In the genomic region with DNA sequence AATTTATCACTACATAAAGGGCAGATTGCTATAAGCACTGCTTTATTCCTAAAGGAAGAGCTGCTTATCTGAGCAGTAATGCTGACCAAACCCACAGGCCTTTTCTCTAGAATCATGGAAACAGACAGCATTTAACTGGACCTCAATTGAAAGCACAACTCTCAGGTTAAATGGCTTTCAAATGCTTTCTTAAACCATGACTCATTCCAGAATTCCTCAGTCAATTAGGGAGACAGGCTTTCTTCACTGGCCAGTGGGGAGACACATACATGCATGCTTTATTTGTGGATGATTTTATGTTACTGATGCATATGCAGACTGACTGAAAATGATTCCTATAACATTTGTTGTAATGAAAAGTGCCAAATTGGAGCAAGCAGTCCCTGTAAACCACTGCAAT, we compare ENCODE assay signal across 21 cellular contexts.
A peak's percentile ranks its signal among the peaks of the same experiment; 100 is the strongest.
DNase-seq lines count a peak whose midpoint lies in the region; ATAC-seq and TF ChIP-seq lines count a peak whose summit lies in the region.
"Had no signal": no experiment of that assay in that cellular context is flagged by ENCODE, and none has a peak within 500 bp of the region (broad histone marks: within the 10 kb centered on the region; RNA-seq: fewer than 3 reads in every experiment).

No MANE protein-coding gene starts in this region.

- H3K9me2 ChIP-seq in SK-N-SH, result no peaks in the 10 kb centered on the region

- H3K27ac ChIP-seq in SK-N-SH (ENCODE audit: low read depth in 2 of 2, low read length in 1 of 2), result peak overlapping the region; percentile 34 to 54; a peak in 3 of 4 replicates
- peak overlapping the region in 1 of 3 donors; percentile 13 for H3K27ac ChIP-seq in thyroid gland
- H3K27ac ChIP-seq: A549 had no signal

- peak overlapping the region; percentile 25 for H3K27ac Mint-ChIP-seq in activated naive CD4-positive, alpha-beta T cell treated with anti-CD3 and anti-CD28 coated beads, Interleukin-2, amount 10 ng/mL, durations not matched to agents 7 days and 5 days
- H3K27ac Mint-ChIP-seq: activated naive CD4-positive, alpha-beta T cell treated with anti-CD3 and anti-CD28 coated beads, Interleukin-2, amount 50 U/mL, for 24 hours; CD4-positive, alpha-beta T cell; T-helper 1 cell treated with Interleukin-12 subunit alpha and Interleukin-12 subunit beta and Interleukin-4 antibody, amounts not matched to agents 30 μg/mL and 1 μg/mL, for 36 hours; type B pancreatic cell had no signal

- no peaks in the 10 kb centered on the region for H4K20me1 ChIP-seq in SK-N-SH (ENCODE audit: insufficient read depth)

- H3F3A ChIP-seq in SK-N-SH (replicated peaks; ENCODE audit: insufficient read depth), result peaks cover 4% of the 10 kb centered on the region

- H3K4me2 ChIP-seq in SK-N-SH, result no peak overlapping the region
- H3K4me2 ChIP-seq: A549 had no signal

- peaks cover 68% of the 10 kb centered on the region for H3K36me3 Mint-ChIP-seq in activated naive CD4-positive, alpha-beta T cell treated with anti-CD3 and anti-CD28 coated beads, Interleukin-2, amount 10 ng/mL, durations not matched to agents 7 days and 5 days

- no peak overlapping the region for H2AFZ ChIP-seq in SK-N-SH (ENCODE audit: low read depth)

- intact Hi-C loops in posterior vena cava (cut with DNase I), result no loop called here
- intact Hi-C loops in thyroid gland (cut with DNase I), result no loop called here

- H3K79me2 ChIP-seq in SK-N-SH (ENCODE audit: insufficient read depth), result no peaks in the 10 kb centered on the region

- no peak overlapping the region for H3K9ac ChIP-seq in SK-N-SH

- no peaks in the 10 kb centered on the region for H3K27me3 Mint-ChIP-seq in activated naive CD4-positive, alpha-beta T cell treated with anti-CD3 and anti-CD28 coated beads, Interleukin-2, amount 10 ng/mL, durations not matched to agents 7 days and 5 days
- H3K27me3 Mint-ChIP-seq: activated naive CD4-positive, alpha-beta T cell treated with anti-CD3 and anti-CD28 coated beads, Interleukin-2, amount 50 U/mL, for 24 hours; CD4-positive, alpha-beta T cell; type B pancreatic cell had no signal

- H3K36me3 ChIP-seq in SK-N-SH (replicated peaks in 1 of 2; ENCODE audit: control insufficient read depth in 1 of 2, insufficient read depth in 2 of 2, low read length in 1 of 2) (peaks cover 49 to 87% of the 10 kb centered on the region in 2 experiments), thyroid gland (peaks cover 12 to 27% of the 10 kb centered on the region in 2 donors)

- H3K4me1 ChIP-seq in SK-N-SH (ENCODE audit: control insufficient read depth in 1 of 2, insufficient read depth in 2 of 2, low read depth in 1 of 2, low read length in 1 of 2), result no peaks in the 10 kb centered on the region
- H3K4me1 ChIP-seq in thyroid gland, result peaks cover 0 to 6% of the 10 kb centered on the region in 2 donors
- H3K4me1 ChIP-seq: A549 had no signal

- ATAC-seq in GM21529 (IDR thresholded peaks at IDR 0.05; ENCODE audit: unreplicated experiment), result no peak
- ATAC-seq: A549 had no signal

- TF ChIP-seq POLR2A in thyroid gland (IDR thresholded peaks at IDR 0.05), result no peak

- H3K9me3 ChIP-seq in SK-N-SH, result 0 out of 2 replicates have a peak, but pooled peaks cover 6% of the 10 kb centered on the region
- no peaks in the 10 kb centered on the region for H3K9me3 ChIP-seq in thyroid gland

- H3K27me3 ChIP-seq in SK-N-SH (ENCODE audit: insufficient read depth) (no peaks in the 10 kb centered on the region), thyroid gland (no peaks in the 10 kb centered on the region)

- H3K9me3 Mint-ChIP-seq in activated naive CD4-positive, alpha-beta T cell treated with anti-CD3 and anti-CD28 coated beads, Interleukin-2, amount 10 ng/mL, durations not matched to agents 7 days and 5 days, result peaks cover 7% of the 10 kb centered on the region

- POLR2A ChIA-PET in SK-N-SH (lab: Yijun Ruan, JAX), result no interaction called here

- no peak for TF ChIP-seq RAD21 in SK-N-SH (IDR thresholded peaks at IDR 0.05; ENCODE audit: low read length)

- TF ChIP-seq CTCF in SK-N-SH (IDR thresholded peaks at IDR 0.05) (no peak), thyroid gland (IDR thresholded peaks at IDR 0.05) (no peak)

- TF ChIP-seq EP300 in SK-N-SH (IDR thresholded peaks at IDR 0.05; ENCODE audit: borderline replicate concordance in 1 of 2, low read depth in 1 of 2, low read length in 1 of 2), result no peak

- no peak for DNase-seq in activated naive CD4-positive, alpha-beta T cell treated with anti-CD3 and anti-CD28 coated beads, Interleukin-2, amount 10 ng/mL, durations not matched to agents 7 days and 5 days
- DNase-seq in activated naive CD4-positive, alpha-beta T cell (lab: John Stamatoyannopoulos, UW), result no peak
- DNase-seq in SK-N-SH (no peak), fibroblast of gingiva (ENCODE audit: low read depth) (peak; percentile 14), renal cortical epithelial cell (ENCODE audit: low read depth) (peak; percentile 55), posterior vena cava (ENCODE audit: low spot score) (no peak), thyroid gland (no peak)
- DNase-seq: activated CD4-positive, alpha-beta T cell treated with anti-CD3 and anti-CD28 coated beads, Interleukin-2, amount 50 U/mL, for 48 hours; activated T-cell treated with anti-CD3 and anti-CD28 coated beads, Interleukin-2, amount 50 U/mL, for 1 hour; CD4-positive, alpha-beta T cell; DMS79 treated with DMSO at 0.1 percent for 48 hours; effector memory CD4-positive, alpha-beta T cell; NCI-H2029; NCI-H524; SHP77 treated with DMSO at 0.1 percent for 48 hours; stimulated activated naive CD4-positive, alpha-beta T cell treated with Interleukin-2 at 50 U/mL for 16 hours had no signal

- no peaks in the 10 kb centered on the region for H3K4me1 Mint-ChIP-seq in activated naive CD4-positive, alpha-beta T cell treated with anti-CD3 and anti-CD28 coated beads, Interleukin-2, amount 10 ng/mL, durations not matched to agents 7 days and 5 days
- H3K4me1 Mint-ChIP-seq: activated naive CD4-positive, alpha-beta T cell treated with anti-CD3 and anti-CD28 coated beads, Interleukin-2, amount 50 U/mL, for 24 hours had no signal

- CTCF ChIA-PET in activated naive CD4-positive, alpha-beta T cell treated with anti-CD3 and anti-CD28 coated beads, Interleukin-2, amount 10 ng/mL, durations not matched to agents 7 days and 5 days (lab: Charles Lee), result interaction anchor here (0.9 to 1.8 kb wide), 4 partner anchors 9 to 269 kb away, joined by 3 to 6 read pairs (median 4); no protein-coding TSS in a partner anchor
- CTCF ChIA-PET in SK-N-SH (lab: Yijun Ruan, JAX), result interaction anchor here (0.6 kb wide), 1 partner anchor 9 kb away, joined by 3 read pairs; no protein-coding TSS in a partner anchor

- no peak overlapping the region for H3K4me3 Mint-ChIP-seq in activated naive CD4-positive, alpha-beta T cell treated with anti-CD3 and anti-CD28 coated beads, Interleukin-2, amount 10 ng/mL, durations not matched to agents 7 days and 5 days
- H3K4me3 Mint-ChIP-seq: activated naive CD4-positive, alpha-beta T cell treated with anti-CD3 and anti-CD28 coated beads, Interleukin-2, amount 50 U/mL, for 24 hours; CD4-positive, alpha-beta T cell; T-helper 1 cell treated with Interleukin-12 subunit alpha and Interleukin-12 subunit beta and Interleukin-4 antibody, amounts not matched to agents 30 μg/mL and 1 μg/mL, for 36 hours; type B pancreatic cell had no signal

- no peak overlapping the region for H3K4me3 ChIP-seq in SK-N-SH (ENCODE audit: low read depth in 2 of 2, low read length in 1 of 2)
- H3K4me3 ChIP-seq in thyroid gland (replicated peaks in 1 of 3), result no peak overlapping the region
- H3K4me3 ChIP-seq: A549 had no signal

TF ChIP-seq in SK-N-SH, 30 proteins besides CTCF, POLR2A, EP300 and RAD21:
- TF ChIP-seq USF2 (IDR thresholded peaks at IDR 0.05; ENCODE audit: borderline replicate concordance, low read depth, low read length) (no peak), GATA2 (CRISPR knock-in tag; IDR thresholded peaks at IDR 0.05) (no peak), JUND (IDR thresholded peaks at IDR 0.05) (peak; percentile 28; the same call in 1 of the 2 replicates)

Comparison
In these comparisons a context has a peak if more than half of its experiments do, and no peak if none do; other contexts are left out.
1. DNase-seq: peak in fibroblast of gingiva (single experiment) and renal cortical epithelial cell (single experiment); none in activated naive CD4-positive, alpha-beta T cell treated with anti-CD3 and anti-CD28 coated beads, Interleukin-2, amount 10 ng/mL, durations not matched to agents 7 days and 5 days (single experiment), activated naive CD4-positive, alpha-beta T cell (0 of 4), SK-N-SH (single experiment), posterior vena cava (single experiment) and thyroid gland (0 of 2).